8 cellular contexts compared by ENCODE assay signal in the genomic region with DNA sequence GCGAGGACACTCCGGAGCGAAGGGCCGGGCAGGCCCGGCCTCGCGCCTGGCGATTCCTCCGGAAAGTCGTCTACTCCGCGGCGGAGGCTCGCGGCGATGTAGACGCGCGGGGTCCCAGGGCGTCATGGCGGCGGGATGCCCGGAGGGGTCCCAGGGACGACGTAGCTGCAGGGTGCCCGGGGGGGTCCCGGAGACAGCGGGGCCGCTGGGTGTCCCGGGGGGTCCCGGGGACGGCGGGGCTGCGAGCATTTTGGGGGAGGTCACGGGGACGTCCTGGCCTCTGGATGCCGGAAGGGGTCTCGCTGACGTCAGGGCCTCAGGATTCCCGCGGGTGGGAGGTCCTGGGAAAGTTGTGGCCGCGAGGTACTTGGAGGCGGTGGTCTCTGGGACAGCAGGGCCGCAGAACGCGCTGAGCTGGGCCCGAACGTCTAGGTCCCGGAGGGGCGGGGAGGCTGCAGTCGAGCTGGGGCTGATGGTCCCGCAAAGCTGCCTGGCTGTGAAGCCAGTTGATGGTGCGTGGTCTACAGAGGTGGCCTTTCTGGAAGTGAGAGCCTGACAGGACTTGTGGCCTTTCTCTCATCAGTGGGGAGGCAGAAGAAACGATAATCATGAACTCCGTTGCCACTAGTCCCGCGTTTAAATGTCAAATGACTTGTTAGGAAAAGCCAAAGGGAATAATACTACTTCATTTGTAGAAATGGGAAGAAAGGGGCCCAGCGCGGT. TPM values are rescaled to one million over a fixed set of nuclear protein-coding genes. Genes with fewer than 3 reads are reported as not detected.
DNase-seq lines count a peak whose midpoint lies in the region; ATAC-seq, FAIRE-seq and TF ChIP-seq lines count a peak whose summit lies in the region.

No MANE protein-coding gene starts in this region.

- H3K9me2 ChIP-seq in OCI-LY7 (ENCODE audit: insufficient read depth, low read length) = no peaks in the 10 kb centered on the region

- ATAC-seq in left ventricle myocardium superior (peak; percentile 2), psoas muscle (peak in 1 of 4 donors; percentile 15)

- TF ChIP-seq CTCF in OCI-LY7 (conservative IDR thresholded peaks at IDR 0.05; ENCODE audit: low read length) = no peak
- TF ChIP-seq CTCF in psoas muscle (IDR thresholded peaks at IDR 0.05) = no peak

- intact Hi-C loops in OCI-LY7 (cut with micrococcal nuclease; ENCODE audit: unreplicated experiment) (loop anchor here (1.0 to 5.0 kb wide), 4 partner anchors 40 to 236 kb away; a partner anchor contains a TSS), left ventricle myocardium superior (cut with micrococcal nuclease) (no loop called here), psoas muscle (cut with DNase I) (loop anchor here (2.0 to 10.0 kb wide), 5 partner anchors 38 to 329 kb away; a partner anchor contains a TSS)

- peak overlapping the region; percentile 91 for H3K4me3 Mint-ChIP-seq in activated naive CD8-positive, alpha-beta T cell treated with anti-CD3 and anti-CD28 coated beads for 36 hours

- H3K27ac ChIP-seq in OCI-LY7 (ENCODE audit: low read depth, low read length, poor library complexity, severe bottlenecking) = peak overlapping the region; percentile 56
- H3K27ac ChIP-seq in psoas muscle = peak overlapping the region; percentile 97

- no peaks in the 10 kb centered on the region for H3K27me3 Mint-ChIP-seq in activated naive CD8-positive, alpha-beta T cell treated with anti-CD3 and anti-CD28 coated beads for 36 hours

- peak overlapping the region; percentile 97 for H3K27ac Mint-ChIP-seq in activated naive CD8-positive, alpha-beta T cell treated with anti-CD3 and anti-CD28 coated beads for 36 hours

- no peaks in the 10 kb centered on the region for H3K27me3 ChIP-seq in psoas muscle (ENCODE audit: insufficient read depth in 3 of 3, low read length in 2 of 3)

- H3K4me1 ChIP-seq in OCI-LY7 (ENCODE audit: insufficient read depth, low read length, poor library complexity, severe bottlenecking) (peaks cover 12% of the 10 kb centered on the region), psoas muscle (peaks cover 18% of the 10 kb centered on the region)

- peak overlapping the region; percentile 59; the same call in 1 of the 2 replicates for H2AFZ ChIP-seq in OCI-LY7 (ENCODE audit: low read length)

- H3K4me3 ChIP-seq in OCI-LY7 (ENCODE audit: low read depth, low read length, poor library complexity, severe bottlenecking) = peak overlapping the region; percentile 88
- H3K4me3 ChIP-seq in psoas muscle = peak overlapping the region; percentile 79

- CTCF ChIA-PET in OCI-LY7 (lab: Charles Lee; ENCODE audit: unreplicated experiment) = interaction anchor here (1.0 to 1.5 kb wide), 4 partner anchors 15 to 298 kb away, joined by 3 to 7 read pairs (median 4); a partner anchor contains a TSS

- DNase-seq in CMK (ENCODE audit: low read depth) (peak; percentile 24), H54 (ENCODE audit: insufficient read length, low spot score) (peak; percentile 9), OCI-LY7 (ENCODE audit: low spot score) (peak; percentile 57), left ventricle myocardium superior (peak; percentile 35), psoas muscle (peak; percentile 37 to 66), SKM-1 treated with dmso at 0.1 percent for 144 hours (lab: John Stamatoyannopoulos, UW; ENCODE audit: unreplicated experiment) (no peak), NCI-H1048 (lab: John Stamatoyannopoulos, UW) (no peak)
- peak; percentile 27 for DNase-seq in activated naive CD8-positive, alpha-beta T cell treated with anti-CD3 and anti-CD28 coated beads for 36 hours

- no TSS peak for BruUV-seq in OCI-LY7 (replicated peaks; lab: Mats Ljungman, UMichigan)

- peak overlapping the region; percentile 73 for H3K4me2 ChIP-seq in OCI-LY7 (ENCODE audit: low read length)

- H3K79me2 ChIP-seq in OCI-LY7 (ENCODE audit: insufficient read depth, low read depth, low read length) = peaks cover 40% of the 10 kb centered on the region

- FAIRE-seq in H54 (lab: Jason Lieb, UNC) = no peak

- H3K36me3 Mint-ChIP-seq in activated naive CD8-positive, alpha-beta T cell treated with anti-CD3 and anti-CD28 coated beads for 36 hours = peaks cover 19% of the 10 kb centered on the region

- H3K36me3 ChIP-seq in OCI-LY7 (ENCODE audit: insufficient read depth, low read length) = peaks cover 38% of the 10 kb centered on the region
- peaks cover 16 to 48% of the 10 kb centered on the region in 2 donors for H3K36me3 ChIP-seq in psoas muscle (ENCODE audit: insufficient read depth in 1 of 2, low read depth in 1 of 2)

- H3K4me1 Mint-ChIP-seq in activated naive CD8-positive, alpha-beta T cell treated with anti-CD3 and anti-CD28 coated beads for 36 hours = peaks cover 17% of the 10 kb centered on the region

- no peaks in the 10 kb centered on the region for H3K9me3 Mint-ChIP-seq in activated naive CD8-positive, alpha-beta T cell treated with anti-CD3 and anti-CD28 coated beads for 36 hours

- WGBS in psoas muscle, 3 donors = 0 to 1% (median 0%) methylated on average over 45 to 60 of the region's 60 CpGs

- peaks cover 10% of the 10 kb centered on the region; the same call in 1 of the 2 replicates for H4K20me1 ChIP-seq in OCI-LY7 (ENCODE audit: insufficient read depth, low read length)

- H3K9me3 ChIP-seq in OCI-LY7 (ENCODE audit: low read length) (no peaks in the 10 kb centered on the region), psoas muscle (no peaks in the 10 kb centered on the region)

- no peak for TF ChIP-seq POLR2A in H54 (IDR thresholded peaks at IDR 0.05; ENCODE audit: low read depth, low read length)

- POLR2A ChIA-PET in OCI-LY7 (lab: Charles Lee) = interaction anchor here (0.5 to 4.3 kb wide), 21 partner anchors 9 to 334 kb away, joined by 3 to 20 read pairs (median 4); a partner anchor contains a TSS

RNA-seq across cellular contexts. Expression of a gene that starts 0.6 kb away (rescaled TPM):
- total RNA-seq in OCI-LY7 (2014; rRNA removed; shearing (Covaris generic)) = 21.8 and 29.4 TPM in 2 replicates
- total RNA-seq in OCI-LY7 (2022) = 28.2 and 30.9 TPM in 2 replicates
- 10 to 100 TPM; 45.9 to 50.5 TPM for total RNA-seq in activated naive CD8-positive, alpha-beta T cell treated with anti-CD3 and anti-CD28 coated beads for 36 hours
- total RNA-seq in left ventricle myocardium superior = 8.8 TPM
- total RNA-seq in psoas muscle = 10 to 100 TPM in 3 of 4 donors, 1 to 10 TPM in 1; 5.5 to 20.8 (median 14.0) TPM
- 10 to 100 TPM; 11.9 to 29.8 (median 15.4) TPM for polyA plus RNA-seq in psoas muscle

RNA-seq across cellular contexts. Expression of a gene that starts 0.6 kb away (rescaled TPM):
- 22.2 and 26.5 TPM in 2 replicates for total RNA-seq in OCI-LY7 (2014; rRNA removed; shearing (Covaris generic))
- 23.5 and 29.5 TPM in 2 replicates for total RNA-seq in OCI-LY7 (2022)
- 10 to 100 TPM; 26.4 to 26.5 TPM for total RNA-seq in activated naive CD8-positive, alpha-beta T cell treated with anti-CD3 and anti-CD28 coated beads for 36 hours
- total RNA-seq in left ventricle myocardium superior = 4.8 TPM
- 1 to 10 TPM; 4.0 to 7.0 (median 5.8) TPM for total RNA-seq in psoas muscle
- polyA plus RNA-seq in psoas muscle = 1 to 10 TPM; 3.4 to 9.7 (median 5.8) TPM

RNA-seq across cellular contexts. Expression of a gene that starts 0.9 kb away (rescaled TPM):
- 0.72 and 3.2 TPM in 2 replicates for total RNA-seq in OCI-LY7 (2014; rRNA removed; shearing (Covaris generic))
- total RNA-seq in OCI-LY7 (2022) = 3.6 and 3.7 TPM in 2 replicates
- 1 to 10 TPM in 1 of 2 experiments, under 1 TPM in 1; 0.96 to 1.6 TPM for total RNA-seq in activated naive CD8-positive, alpha-beta T cell treated with anti-CD3 and anti-CD28 coated beads for 36 hours
- 2.0 TPM for total RNA-seq in left ventricle myocardium superior
- 10 to 100 TPM; 15.4 to 23.5 (median 18.9) TPM for total RNA-seq in psoas muscle
- 10 to 100 TPM in 2 of 3 donors, 1 to 10 TPM in 1; 4.9 to 19.3 (median 11.7) TPM for polyA plus RNA-seq in psoas muscle

RNA-seq across cellular contexts. Expression of a gene that starts 39.9 kb away (rescaled TPM):
- total RNA-seq in OCI-LY7 (2014; rRNA removed; shearing (Covaris generic)) = 31.5 and 43.4 TPM in 2 replicates
- total RNA-seq in OCI-LY7 (2022) (58.0 and 58.2 TPM in 2 replicates), left ventricle myocardium superior (5.2 TPM), psoas muscle (1 to 10 TPM; 4.4 to 7.9 (median 6.2) TPM)
- total RNA-seq in activated naive CD8-positive, alpha-beta T cell treated with anti-CD3 and anti-CD28 coated beads for 36 hours = 10 to 100 TPM; 43.8 to 46.0 TPM
- 1 to 10 TPM; 2.3 to 6.3 (median 5.8) TPM for polyA plus RNA-seq in psoas muscle

Comparison
In these comparisons a context has a peak if more than half of its experiments do, and no peak if none do; other contexts are left out.
1. DNase-seq: peak in CMK (single experiment), H54 (single experiment), OCI-LY7 (single experiment), activated naive CD8-positive, alpha-beta T cell treated with anti-CD3 and anti-CD28 coated beads for 36 hours (single experiment), left ventricle myocardium superior (single experiment) and psoas muscle (2 of 2); none in SKM-1 treated with dmso at 0.1 percent for 144 hours (single experiment) and NCI-H1048 (single experiment).